In genomic region chr13:45472171-45472705, GRCh38 we compare ENCODE assay signal across 31 cellular contexts. TPM values are rescaled to one million over a fixed set of nuclear protein-coding genes. Genes with fewer than 3 reads are reported as not detected.
DNase-seq lines count a peak whose midpoint lies in the region; ATAC-seq and TF ChIP-seq lines count a peak whose summit lies in the region.
"Had no signal": no experiment of that assay in that cellular context is flagged by ENCODE, and none has a peak within 500 bp of the region (broad histone marks: within the 10 kb centered on the region; RNA-seq: fewer than 3 reads in every experiment).

No MANE protein-coding gene starts in this region.

- TF ChIP-seq CTCF in astrocyte of the spinal cord (IDR thresholded peaks at IDR 0.05; ENCODE audit: low read depth, low read length), result no peak
- no peak for TF ChIP-seq CTCF in foreskin fibroblast (IDR thresholded peaks at IDR 0.05; ENCODE audit: low read depth, low read length)
- TF ChIP-seq CTCF in natural killer cell (IDR thresholded peaks at IDR 0.05), result no peak
- TF ChIP-seq CTCF in neural progenitor cell (IDR thresholded peaks at IDR 0.05), result no peak

- peaks cover 68 to 73% of the 10 kb centered on the region in 2 donors for H3K4me1 Mint-ChIP-seq in natural killer cell
- peaks cover 2% of the 10 kb centered on the region for H3K4me1 Mint-ChIP-seq in neural progenitor cell

- peaks cover 25% of the 10 kb centered on the region for H4K20me1 ChIP-seq in neural progenitor cell (ENCODE audit: low read depth)

- peak; percentile 0 for DNase-seq in NCI-H2171 treated with DMSO at 0.1 percent for 48 hours (lab: John Stamatoyannopoulos, UW)
- no peak for DNase-seq in NCI-H2171 (lab: John Stamatoyannopoulos, UW)
- DNase-seq in HS-27A (ENCODE audit: low read depth), result peak; percentile 5
- peak; percentile 58 for DNase-seq in astrocyte of the spinal cord (ENCODE audit: low read depth, low spot score)
- DNase-seq in foreskin fibroblast, result peak; percentile 24 to 36
- DNase-seq in natural killer cell, result no peak
- DNase-seq in NCI-H2029 treated with DMSO at 0.1 percent for 48 hours (lab: John Stamatoyannopoulos, UW), result no peak
- DNase-seq in neural progenitor cell (ENCODE audit: low spot score), result no peak
- DNase-seq: activated CD4-positive, alpha-beta T cell treated with anti-CD3 and anti-CD28 coated beads for 36 hours; activated CD8-positive, alpha-beta memory T cell treated with anti-CD3 and anti-CD28 coated beads for 24 hours; activated gamma-delta T cell; activated T-cell treated with anti-CD3 and anti-CD28 coated beads for 4 hours; body of pancreas; Caco-2; cerebellar nuclear complex; esophagus squamous epithelium; hypothalamus; left cardiac atrium; NCI-H1092; NCI-H187 treated with DMSO at 0.1 percent for 48 hours; NCI-H524 treated with DMSO at 0.1 percent for 48 hours; stimulated activated naive CD4-positive, alpha-beta T cell; T-helper 17 cell; testis had no signal

- no peaks in the 10 kb centered on the region for H3K27me3 Mint-ChIP-seq in natural killer cell (ENCODE audit: low read depth in 2 of 2)
- H3K27me3 Mint-ChIP-seq in neural progenitor cell (ENCODE audit: insufficient read depth, low read depth), result no peaks in the 10 kb centered on the region
- H3K27me3 Mint-ChIP-seq: activated CD4-positive, alpha-beta T cell treated with anti-CD3 and anti-CD28 coated beads for 36 hours; IgD-negative memory B cell; T-helper 17 cell had no signal

- ATAC-seq in natural killer cell, result no peak
- ATAC-seq: activated CD4-positive, alpha-beta T cell treated with anti-CD3 and anti-CD28 coated beads for 36 hours; body of pancreas; left cardiac atrium; Right ventricle myocardium inferior; SK-N-SH treated with all-trans-retinoic acid at 6 μM for 48 hours; T-helper 17 cell had no signal

- no peak overlapping the region for H2AFZ ChIP-seq in neural progenitor cell (replicated peaks)

- no peak overlapping the region for H3K27ac Mint-ChIP-seq in natural killer cell
- H3K27ac Mint-ChIP-seq in neural progenitor cell, result no peak overlapping the region
- H3K27ac Mint-ChIP-seq: activated CD4-positive, alpha-beta T cell treated with anti-CD3 and anti-CD28 coated beads for 36 hours; nephron had no signal

- no peak overlapping the region for H3K4me2 ChIP-seq in neural progenitor cell

- no peak overlapping the region for H3K9ac ChIP-seq in neural progenitor cell

- H3K4me3 Mint-ChIP-seq in natural killer cell (no peak overlapping the region), neural progenitor cell (no peak overlapping the region)
- H3K4me3 Mint-ChIP-seq: activated CD4-positive, alpha-beta T cell treated with anti-CD3 and anti-CD28 coated beads for 36 hours; nephron; T-helper 17 cell had no signal

- intact Hi-C loops in natural killer cell (cut with micrococcal nuclease), result no loop called here

- H3K9me3 Mint-ChIP-seq in natural killer cell, result no peaks in the 10 kb centered on the region
- peaks cover 11% of the 10 kb centered on the region for H3K9me3 Mint-ChIP-seq in neural progenitor cell
- H3K9me3 Mint-ChIP-seq: IgD-negative memory B cell had no signal

- H3K4me1 ChIP-seq in neural progenitor cell, result no peaks in the 10 kb centered on the region

- no peak overlapping the region for H3K27ac ChIP-seq in neural progenitor cell
- H3K27ac ChIP-seq: 22Rv1, body of pancreas, esophagus squamous epithelium, skin epidermis, testis had no signal

- no peaks in the 10 kb centered on the region for H3K9me3 ChIP-seq in neural progenitor cell (ENCODE audit: low read depth)
- H3K9me3 ChIP-seq: body of pancreas, Caco-2, esophagus squamous epithelium, testis had no signal

- H3K4me3 ChIP-seq in astrocyte of the spinal cord (ENCODE audit: low read depth, low read length) (no peak overlapping the region), foreskin fibroblast (ENCODE audit: low read depth in 1 of 2, low read length in 2 of 2) (no peak overlapping the region), neural progenitor cell (no peak overlapping the region)
- H3K4me3 ChIP-seq: body of pancreas, esophagus squamous epithelium, lung, skin epidermis, testis had no signal

- in situ Hi-C loops in astrocyte of the spinal cord (cut with HindIII; ENCODE audit: low sequenced_read_pairs), result no loop called here

- no peaks in the 10 kb centered on the region for H3K36me3 Mint-ChIP-seq in natural killer cell
- H3K36me3 Mint-ChIP-seq in neural progenitor cell, result peaks cover 20% of the 10 kb centered on the region

- H3K36me3 ChIP-seq in neural progenitor cell, result peaks cover 3% of the 10 kb centered on the region

- no peaks in the 10 kb centered on the region for H3K27me3 ChIP-seq in neural progenitor cell
- H3K27me3 ChIP-seq: body of pancreas, esophagus squamous epithelium, testis had no signal

- peaks cover 92% of the 10 kb centered on the region for H3K79me2 ChIP-seq in neural progenitor cell (ENCODE audit: low read depth)

- no peaks in the 10 kb centered on the region for H3F3A ChIP-seq in neural progenitor cell (ENCODE audit: low read depth)

RNA-seq across cellular contexts. Expression of gene COG3, which starts 7.5 kb away (rescaled TPM):
- total RNA-seq in natural killer cell, result 10 to 100 TPM; 48.8 to 58.1 (median 55.6) TPM
- 26.2 and 36.0 TPM in 2 replicates for total RNA-seq in neural progenitor cell (ENCODE audit: low replicate concordance)

RNA-seq across cellular contexts. Expression of gene SLC25A30, which starts 54.1 kb away (rescaled TPM):
- total RNA-seq in natural killer cell (10 to 100 TPM; 15.0 to 22.3 (median 22.0) TPM), neural progenitor cell (ENCODE audit: low replicate concordance) (5.3 and 6.8 TPM in 2 replicates)

Comparison
In these comparisons a context has a peak if more than half of its experiments do, and no peak if none do; other contexts are left out.
1. DNase-seq: peak in NCI-H2171 treated with DMSO at 0.1 percent for 48 hours (single experiment), HS-27A (single experiment), astrocyte of the spinal cord (single experiment) and foreskin fibroblast (2 of 2); none in NCI-H2171 (single experiment), natural killer cell (single experiment), NCI-H2029 treated with DMSO at 0.1 percent for 48 hours (single experiment) and neural progenitor cell (single experiment).